Comparison of ENCODE assay signal across 1 cellular context in genomic region chr13:110819203-110820014, GRCh38.
TF ChIP-seq lines count a peak whose summit lies in the region.

No MANE protein-coding gene starts in this region.

TF ChIP-seq in HEK293, 187 proteins besides CTCF, POLR2A, EP300 and RAD21 (continued from another document):
- TF ChIP-seq ZFP41 (tag by site-specific recombination; IDR thresholded peaks at IDR 0.05; ENCODE audit: borderline replicate concordance) (no peak), ZFHX2 (tag by site-specific recombination; conservative IDR thresholded peaks at IDR 0.05) (0 out of 2 replicates have a peak, but pooled peaks have one; percentile 13), ZNF302 (tag by site-specific recombination; IDR thresholded peaks at IDR 0.05; ENCODE audit: low read depth) (no peak), PRDM4 (tag by site-specific recombination; IDR thresholded peaks at IDR 0.05) (no peak), ZSCAN23 (tag by site-specific recombination; IDR thresholded peaks at IDR 0.05) (no peak), ZSCAN30 (tag by site-specific recombination; IDR thresholded peaks at IDR 0.05) (peak; percentile 68; the same call in 1 of the 2 replicates), ZNF2 (tag by site-specific recombination; IDR thresholded peaks at IDR 0.05) (peak; percentile 77; the same call in 1 of the 2 replicates), ZBTB49 (tag by site-specific recombination; IDR thresholded peaks at IDR 0.05; ENCODE audit: low read depth) (no peak), ZNF501 (tag by site-specific recombination; IDR thresholded peaks at IDR 0.05) (peak; percentile 48; the same call in 1 of the 2 replicates), ZNF660 (tag by site-specific recombination; IDR thresholded peaks at IDR 0.05) (peak; percentile 58; the same call in 1 of the 2 replicates), ZNF548 (tag by site-specific recombination; IDR thresholded peaks at IDR 0.05) (no peak), ZNF600 (tag by site-specific recombination; IDR thresholded peaks at IDR 0.05) (no peak), ZNF132 (tag by site-specific recombination; IDR thresholded peaks at IDR 0.05; ENCODE audit: borderline replicate concordance) (no peak), ZNF148 (tag by site-specific recombination; IDR thresholded peaks at IDR 0.05; ENCODE audit: borderline replicate concordance) (no peak), INSM2 (tag by site-specific recombination; IDR thresholded peaks at IDR 0.05) (0 out of 2 replicates have a peak, but pooled peaks have one; percentile 14), ZNF18 (tag by site-specific recombination; IDR thresholded peaks at IDR 0.05) (no peak), ZEB2 (tag by site-specific recombination; IDR thresholded peaks at IDR 0.05) (peak; percentile 47), ZNF654 (tag by site-specific recombination; IDR thresholded peaks at IDR 0.05; ENCODE audit: low read depth) (peak; percentile 80), ZNF621 (tag by site-specific recombination; IDR thresholded peaks at IDR 0.05) (no peak), ZNF768 (tag by site-specific recombination; IDR thresholded peaks at IDR 0.05) (no peak), RBAK (tag by site-specific recombination; IDR thresholded peaks at IDR 0.05) (no peak)
